Comparison of ENCODE assay signal across 12 cellular contexts in the genomic region with DNA sequence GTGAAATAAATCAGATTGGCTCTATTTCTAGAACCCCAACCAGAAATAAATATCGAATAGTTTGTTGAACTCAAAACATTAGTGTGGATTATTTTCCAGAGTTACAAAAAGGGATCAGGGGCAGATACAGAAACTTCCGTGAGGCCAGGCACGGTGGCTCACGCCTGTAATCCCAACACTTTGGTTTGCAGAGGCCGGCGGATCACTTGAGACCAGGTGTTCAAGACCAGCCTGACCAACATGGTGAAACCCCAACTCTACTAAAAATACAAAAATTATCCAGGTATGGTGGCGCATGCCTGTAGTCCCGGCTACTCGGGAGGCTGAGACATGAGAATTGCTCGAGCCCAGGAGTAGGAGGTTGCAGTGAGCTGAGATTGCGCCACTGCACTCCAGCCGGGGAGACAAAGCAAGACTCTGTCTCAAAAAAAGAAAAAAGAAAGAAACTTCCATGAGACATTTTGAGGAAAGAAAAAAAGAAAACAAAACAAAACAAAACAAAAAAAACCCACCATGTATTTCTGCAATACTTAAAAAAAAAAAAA. TPM values are rescaled to one million over a fixed set of nuclear protein-coding genes. Genes with fewer than 3 reads are reported as not detected.
DNase-seq lines count a peak whose midpoint lies in the region; ATAC-seq, FAIRE-seq and TF ChIP-seq lines count a peak whose summit lies in the region.
"Had no signal": no experiment of that assay in that cellular context is flagged by ENCODE, and none has a peak within 500 bp of the region (broad histone marks: within the 10 kb centered on the region; RNA-seq: fewer than 3 reads in every experiment).

No MANE protein-coding gene starts in this region.

- FAIRE-seq in astrocyte (lab: Jason Lieb, UNC), result no peak
- FAIRE-seq: D721Med had no signal

- H3K4me1 ChIP-seq in HUES48 (ENCODE audit: control insufficient read depth, insufficient read depth, low read length) (peaks cover 6% of the 10 kb centered on the region; the same call in 1 of the 2 replicates), astrocyte (ENCODE audit: insufficient read depth, low read length) (peaks cover 9% of the 10 kb centered on the region)

- H3K27me3 ChIP-seq in CD4-positive, alpha-beta T cell (ENCODE audit: control insufficient read depth, insufficient read depth, low read length), result no peaks in the 10 kb centered on the region
- H3K27me3 ChIP-seq in HUES48 (ENCODE audit: control insufficient read depth, insufficient read depth, low read length), result peaks cover 3% of the 10 kb centered on the region; the same call in 1 of the 2 replicates
- no peaks in the 10 kb centered on the region for H3K27me3 ChIP-seq in astrocyte (ENCODE audit: insufficient read depth, low read length)

- H3K9me3 Mint-ChIP-seq in CD4-positive, alpha-beta T cell, result no peaks in the 10 kb centered on the region
- H3K9me3 Mint-ChIP-seq in astrocyte (ENCODE audit: unreplicated experiment) (no peaks in the 10 kb centered on the region), nephron (peaks cover 4% of the 10 kb centered on the region)

- H3K4me1 Mint-ChIP-seq in CD4-positive, alpha-beta T cell (ENCODE audit: low read depth), result peaks cover 55% of the 10 kb centered on the region
- H3K4me1 Mint-ChIP-seq in astrocyte (ENCODE audit: low read depth, unreplicated experiment), result peaks cover 2% of the 10 kb centered on the region
- H3K4me1 Mint-ChIP-seq in nephron, result peaks cover 13% of the 10 kb centered on the region

- peak overlapping the region; percentile 97 for H3K4me2 ChIP-seq in astrocyte (ENCODE audit: low read length)

- peaks cover 36% of the 10 kb centered on the region for H3K79me2 ChIP-seq in astrocyte (ENCODE audit: insufficient read depth, low read length)

- DNase-seq in CD4-positive, alpha-beta T cell, result no peak
- DNase-seq in astrocyte (ENCODE audit: low read depth) (no peak), KBM-7 (no peak), GDM1 (lab: John Stamatoyannopoulos, UW) (no peak), AML-193 (lab: John Stamatoyannopoulos, UW) (no peak)
- DNase-seq: central memory CD4-positive, alpha-beta T cell; NCI-H774 had no signal

- TF ChIP-seq CTCF in CD4-positive, alpha-beta T cell (IDR thresholded peaks at IDR 0.05), result no peak
- no peak for TF ChIP-seq CTCF in astrocyte (IDR thresholded peaks at IDR 0.05; ENCODE audit: insufficient read depth, low read depth, low read length)
- no peak for TF ChIP-seq CTCF in nephron (IDR thresholded peaks at IDR 0.05; ENCODE audit: unreplicated experiment in 3 of 3)

- H4K20me1 ChIP-seq in astrocyte (ENCODE audit: insufficient read depth, low read length), result peaks cover 21% of the 10 kb centered on the region

- no peak overlapping the region for H2AFZ ChIP-seq in astrocyte (ENCODE audit: low read depth, low read length)

- ATAC-seq in CD4-positive, alpha-beta T cell (ENCODE audit: poor library complexity), result no peak
- no peak for ATAC-seq in HG03135 (IDR thresholded peaks at IDR 0.05; ENCODE audit: unreplicated experiment)

- in situ Hi-C loops in KBM-7 (cut with MboI; ENCODE audit: low pct_unique_long_range_greater_than_20kb, low sequenced_read_pairs), result no loop called here

- peak overlapping the region; percentile 91 for H3K27ac Mint-ChIP-seq in CD4-positive, alpha-beta T cell
- H3K27ac Mint-ChIP-seq in astrocyte (ENCODE audit: unreplicated experiment) (no peak overlapping the region), nephron (peak overlapping the region in 2 of 3 experiments; percentile 60 to 85)

- intact Hi-C loops in CD4-positive, alpha-beta T cell (cut with DNase I, micrococcal nuclease), result loop anchor here in 1 of 2 experiments (5.0 kb wide), 2 partner anchors 829 to 1189 kb away; partner anchors contain the start of genes RFC5 and SUDS3

- H3K9ac ChIP-seq in HUES48 (ENCODE audit: low read depth, low read length), result no peak overlapping the region
- H3K9ac ChIP-seq in astrocyte (ENCODE audit: low read length), result peak overlapping the region; percentile 81

- peaks cover 57% of the 10 kb centered on the region for H3K36me3 Mint-ChIP-seq in CD4-positive, alpha-beta T cell (ENCODE audit: low read depth)
- peaks cover 8% of the 10 kb centered on the region for H3K36me3 Mint-ChIP-seq in astrocyte (ENCODE audit: low read depth, unreplicated experiment)
- peaks cover 37% of the 10 kb centered on the region for H3K36me3 Mint-ChIP-seq in nephron (ENCODE audit: low read depth)

- H3K27ac ChIP-seq in CD4-positive, alpha-beta T cell (ENCODE audit: low read depth, low read length), result no peak overlapping the region
- H3K27ac ChIP-seq in HUES48 (ENCODE audit: low read depth, low read length) (no peak overlapping the region), astrocyte (ENCODE audit: low read depth, low read length) (no peak overlapping the region)

- POLR2A ChIA-PET in CD4-positive, alpha-beta T cell (lab: Charles Lee), result interaction anchor here (1.2 kb wide), 1 partner anchor 12 kb away, joined by 3 read pairs; no protein-coding TSS in a partner anchor

- no peaks in the 10 kb centered on the region for H3K27me3 Mint-ChIP-seq in CD4-positive, alpha-beta T cell
- H3K27me3 Mint-ChIP-seq in astrocyte (ENCODE audit: low read depth, unreplicated experiment), result no peaks in the 10 kb centered on the region
- peaks cover 5% of the 10 kb centered on the region for H3K27me3 Mint-ChIP-seq in nephron (ENCODE audit: low read depth)

- H3K4me3 ChIP-seq in HUES48 (ENCODE audit: low read depth, low read length) (peak overlapping the region; percentile 99; the same call in 1 of the 2 replicates), astrocyte (ENCODE audit: insufficient read depth, low read depth, low read length) (no peak overlapping the region)

- no peaks in the 10 kb centered on the region for H3K9me3 ChIP-seq in CD4-positive, alpha-beta T cell (ENCODE audit: control insufficient read depth, low read length)
- H3K9me3 ChIP-seq in HUES48 (ENCODE audit: control insufficient read depth, insufficient read depth, low read length) (no peaks in the 10 kb centered on the region), astrocyte (ENCODE audit: insufficient read depth, low read depth, low read length) (no peaks in the 10 kb centered on the region)
- H3K9me3 ChIP-seq: thoracic aorta had no signal

- H3K36me3 ChIP-seq in HUES48 (ENCODE audit: control insufficient read depth, insufficient read depth, low read length) (peaks cover 44% of the 10 kb centered on the region), astrocyte (ENCODE audit: insufficient read depth, low read length) (peaks cover 12% of the 10 kb centered on the region)

- peak overlapping the region; percentile 93 for H3K4me3 Mint-ChIP-seq in CD4-positive, alpha-beta T cell
- H3K4me3 Mint-ChIP-seq in astrocyte (ENCODE audit: unreplicated experiment), result peak overlapping the region; percentile 87
- peak overlapping the region; percentile 87 to 91 (median 88) for H3K4me3 Mint-ChIP-seq in nephron

- CTCF ChIA-PET in CD4-positive, alpha-beta T cell (lab: Charles Lee), result interaction anchor here (0.7 kb wide), 1 partner anchor 1061 kb away, joined by 4 read pairs; no protein-coding TSS in a partner anchor

RNA-seq across cellular contexts. Expression of gene FBXO21, which starts 2.1 kb away (rescaled TPM):
- total RNA-seq in CD4-positive, alpha-beta T cell, result 10 to 100 TPM; 67.7 to 67.9 TPM
- total RNA-seq in astrocyte, result 30.8 and 32.0 TPM in 2 replicates
